Comparison of ENCODE assay signal across 26 cellular contexts in genomic region chrX:49117597-49117996, GRCh38. TPM values are rescaled to one million over a fixed set of nuclear protein-coding genes. Genes with fewer than 3 reads are reported as not detected.
DNase-seq lines count a peak whose midpoint lies in the region; ATAC-seq and TF ChIP-seq lines count a peak whose summit lies in the region.
"Had no signal": no experiment of that assay in that cellular context is flagged by ENCODE, and none has a peak within 500 bp of the region (broad histone marks: within the 10 kb centered on the region; RNA-seq: fewer than 3 reads in every experiment).

No MANE protein-coding gene starts in this region.

- peaks cover 17% of the 10 kb centered on the region for H3K4me1 ChIP-seq in CD4-positive, CD25-positive, alpha-beta regulatory T cell (ENCODE audit: control insufficient read depth, insufficient read depth, low read length, poor library complexity, severe bottlenecking)
- H3K4me1 ChIP-seq: Peyer's patch had no signal

- no peaks in the 10 kb centered on the region for H3K27me3 Mint-ChIP-seq in activated CD4-positive, alpha-beta T cell treated with anti-CD3 and anti-CD28 coated beads, Interleukin-2, amount 10 ng/mL, durations not matched to agents 24 days and 14 days
- H3K27me3 Mint-ChIP-seq in CD4-positive, CD25-positive, alpha-beta regulatory T cell, result no peaks in the 10 kb centered on the region
- H3K27me3 Mint-ChIP-seq in activated B cell treated with CpG ODN at 0.5 μM for 24 hours, result no peaks in the 10 kb centered on the region
- H3K27me3 Mint-ChIP-seq: stimulated activated naive CD8-positive, alpha-beta T cell treated with anti-CD3 and anti-CD28 coated beads, Interleukin-15, amount 100 ng/mL, for 72 hours had no signal

- peaks cover 23% of the 10 kb centered on the region for H3K36me3 ChIP-seq in CD4-positive, CD25-positive, alpha-beta regulatory T cell (ENCODE audit: control insufficient read depth, insufficient read depth, low read length)
- H3K36me3 ChIP-seq: cardiac muscle cell had no signal

- H3K27ac Mint-ChIP-seq in activated CD4-positive, alpha-beta T cell treated with anti-CD3 and anti-CD28 coated beads, Interleukin-2, amount 10 ng/mL, durations not matched to agents 24 days and 14 days, result peak overlapping the region; percentile 78
- H3K27ac Mint-ChIP-seq in CD4-positive, CD25-positive, alpha-beta regulatory T cell, result peak overlapping the region; percentile 80 to 98 (median 91)
- peak overlapping the region; percentile 30 for H3K27ac Mint-ChIP-seq in activated B cell treated with CpG ODN at 0.5 μM for 24 hours

- peak overlapping the region; percentile 88 for H3K4me3 Mint-ChIP-seq in activated CD4-positive, alpha-beta T cell treated with anti-CD3 and anti-CD28 coated beads, Interleukin-2, amount 10 ng/mL, durations not matched to agents 24 days and 14 days
- peak overlapping the region; percentile 87 to 92 (median 89) for H3K4me3 Mint-ChIP-seq in CD4-positive, CD25-positive, alpha-beta regulatory T cell
- no peak overlapping the region for H3K4me3 Mint-ChIP-seq in activated B cell treated with CpG ODN at 0.5 μM for 24 hours
- H3K4me3 Mint-ChIP-seq: CD14-positive monocyte; stimulated activated naive CD8-positive, alpha-beta T cell treated with anti-CD3 and anti-CD28 coated beads, Interleukin-15, amount 100 ng/mL, for 72 hours had no signal

- TF ChIP-seq POLR2A in erythroblast (IDR thresholded peaks at IDR 0.05; ENCODE audit: low read length), result no peak

- DNase-seq in activated CD4-positive, alpha-beta T cell treated with anti-CD3 and anti-CD28 coated beads, Interleukin-2, amount 10 ng/mL, durations not matched to agents 24 days and 14 days, result peak; percentile 57
- DNase-seq in activated CD4-positive, alpha-beta T cell treated with anti-CD3 and anti-CD28 coated beads for 4 hours, result no peak
- DNase-seq in CD4-positive, CD25-positive, alpha-beta regulatory T cell, result peak in 1 of 3 donors; percentile 36
- DNase-seq in activated B cell treated with CpG ODN at 0.5 μM for 24 hours (no peak), erythroblast (lab: John Stamatoyannopoulos, UW) (peak; percentile 49 to 78), H4 (ENCODE audit: low spot score) (no peak), globus pallidus (ENCODE audit: low spot score) (no peak), HuH-7 (ENCODE audit: low spot score) (no peak)
- DNase-seq: activated CD4-positive, alpha-beta T cell treated with anti-CD3 and anti-CD28 coated beads, Interleukin-2, amount 50 U/mL, for 4 hours; effector CD8-positive, alpha-beta T cell; KBM-7; left ventricle myocardium inferior; mesendoderm; NCI-H1092; NCI-H1694; NCI-H774; Peyer's patch; SHP77; stimulated activated naive CD8-positive, alpha-beta T cell treated with anti-CD3 and anti-CD28 coated beads, Interleukin-15, amount 100 ng/mL, for 72 hours; T-helper 9 cell had no signal

- H3K4me1 Mint-ChIP-seq in activated CD4-positive, alpha-beta T cell treated with anti-CD3 and anti-CD28 coated beads, Interleukin-2, amount 10 ng/mL, durations not matched to agents 24 days and 14 days, result peaks cover 24% of the 10 kb centered on the region
- H3K4me1 Mint-ChIP-seq in CD4-positive, CD25-positive, alpha-beta regulatory T cell, result peaks cover 0 to 47% (median 11%) of the 10 kb centered on the region in 4 donors
- H3K4me1 Mint-ChIP-seq in activated B cell treated with CpG ODN at 0.5 μM for 24 hours, result peaks cover 16% of the 10 kb centered on the region

- POLR2A ChIA-PET in activated B cell treated with CpG ODN at 0.5 μM for 24 hours (lab: Charles Lee), result no interaction called here

- H3K9me3 Mint-ChIP-seq in activated CD4-positive, alpha-beta T cell treated with anti-CD3 and anti-CD28 coated beads, Interleukin-2, amount 10 ng/mL, durations not matched to agents 24 days and 14 days, result no peaks in the 10 kb centered on the region
- H3K9me3 Mint-ChIP-seq in CD4-positive, CD25-positive, alpha-beta regulatory T cell, result no peaks in the 10 kb centered on the region
- H3K9me3 Mint-ChIP-seq in activated B cell treated with CpG ODN at 0.5 μM for 24 hours, result no peaks in the 10 kb centered on the region
- H3K9me3 Mint-ChIP-seq: stimulated activated naive CD8-positive, alpha-beta T cell treated with anti-CD3 and anti-CD28 coated beads, Interleukin-15, amount 100 ng/mL, for 72 hours had no signal

- intact Hi-C loops in activated CD4-positive, alpha-beta T cell treated with anti-CD3 and anti-CD28 coated beads, Interleukin-2, amount 10 ng/mL, durations not matched to agents 24 days and 14 days (cut with micrococcal nuclease), result no loop called here
- intact Hi-C loops in activated B cell treated with CpG ODN at 0.5 μM for 24 hours (cut with micrococcal nuclease), result no loop called here

- H3K27ac ChIP-seq in CD4-positive, CD25-positive, alpha-beta regulatory T cell (ENCODE audit: insufficient read depth, low read length, poor library complexity, severe bottlenecking), result peak overlapping the region; percentile 41
- H3K27ac ChIP-seq: cardiac muscle cell, coronary artery, left ventricle myocardium inferior, Peyer's patch, right atrium auricular region, VCaP had no signal

- no peaks in the 10 kb centered on the region for H3K27me3 ChIP-seq in CD4-positive, CD25-positive, alpha-beta regulatory T cell (ENCODE audit: control insufficient read depth, insufficient read depth, low read length)
- H3K27me3 ChIP-seq: cardiac muscle cell, Peyer's patch, right atrium auricular region had no signal

- no peak for TF ChIP-seq CTCF in activated B cell treated with CpG ODN at 0.5 μM for 24 hours (IDR thresholded peaks at IDR 0.05)

- peak overlapping the region; percentile 53 for H3K4me3 ChIP-seq in CD4-positive, CD25-positive, alpha-beta regulatory T cell (ENCODE audit: low read depth, low read length)
- H3K4me3 ChIP-seq: cardiac muscle cell, coronary artery, left ventricle myocardium inferior, Peyer's patch, right atrium auricular region, smooth muscle cell had no signal

- H3K9me3 ChIP-seq in CD4-positive, CD25-positive, alpha-beta regulatory T cell (ENCODE audit: control insufficient read depth in 2 of 2, low read length in 2 of 2), result no peaks in the 10 kb centered on the region
- H3K9me3 ChIP-seq: left ventricle myocardium inferior, Peyer's patch, right atrium auricular region had no signal

- CTCF ChIA-PET in activated B cell treated with CpG ODN at 0.5 μM for 24 hours (lab: Charles Lee), result no interaction called here

- peaks cover 43% of the 10 kb centered on the region for H3K36me3 Mint-ChIP-seq in activated CD4-positive, alpha-beta T cell treated with anti-CD3 and anti-CD28 coated beads, Interleukin-2, amount 10 ng/mL, durations not matched to agents 24 days and 14 days (ENCODE audit: low read depth)
- peaks cover 22% of the 10 kb centered on the region for H3K36me3 Mint-ChIP-seq in CD4-positive, CD25-positive, alpha-beta regulatory T cell
- H3K36me3 Mint-ChIP-seq in activated B cell treated with CpG ODN at 0.5 μM for 24 hours (ENCODE audit: low read depth), result peaks cover 58% of the 10 kb centered on the region

- peak in 1 of 2 donors; percentile 52 for ATAC-seq in CD4-positive, CD25-positive, alpha-beta regulatory T cell (ENCODE audit: low read depth in 2 of 2)
- no peak for ATAC-seq in activated B cell treated with CpG ODN at 0.5 μM for 24 hours (ENCODE audit: low read depth)
- ATAC-seq: stimulated activated naive CD8-positive, alpha-beta T cell treated with anti-CD3 and anti-CD28 coated beads, Interleukin-15, amount 100 ng/mL, for 72 hours had no signal

RNA-seq across cellular contexts. Expression of gene GPKOW, which starts 5.9 kb away (rescaled TPM):
- total RNA-seq in activated CD4-positive, alpha-beta T cell treated with anti-CD3 and anti-CD28 coated beads, Interleukin-2, amount 10 ng/mL, durations not matched to agents 24 days and 14 days, result 24.7 TPM in 2 replicates
- 17.4 TPM for total RNA-seq in CD4-positive, CD25-positive, alpha-beta regulatory T cell
- 10 to 100 TPM; 34.9 to 43.0 (median 37.7) TPM for polyA plus RNA-seq in CD4-positive, CD25-positive, alpha-beta regulatory T cell
- 18.7 and 19.6 TPM in 2 replicates for total RNA-seq in activated B cell treated with CpG ODN at 0.5 μM for 24 hours
- 18.1 and 24.6 TPM in 2 replicates for total RNA-seq in H4 (2014; rRNA removed; shearing (Covaris generic))

RNA-seq across cellular contexts. Expression of gene WDR45, which starts 37.9 kb away (rescaled TPM):
- total RNA-seq in activated CD4-positive, alpha-beta T cell treated with anti-CD3 and anti-CD28 coated beads, Interleukin-2, amount 10 ng/mL, durations not matched to agents 24 days and 14 days, result 38.7 and 40.8 TPM in 2 replicates
- 85.6 TPM for total RNA-seq in CD4-positive, CD25-positive, alpha-beta regulatory T cell
- polyA plus RNA-seq in CD4-positive, CD25-positive, alpha-beta regulatory T cell, result 10 to 100 TPM; 62.8 to 72.1 (median 68.2) TPM
- total RNA-seq in activated B cell treated with CpG ODN at 0.5 μM for 24 hours, result 48.8 and 55.8 TPM in 2 replicates
- 50.0 and 57.6 TPM in 2 replicates for total RNA-seq in H4 (2014; rRNA removed; shearing (Covaris generic))

RNA-seq across cellular contexts. Expression of gene PRAF2, which starts 43.8 kb away (rescaled TPM):
- 12.5 and 15.9 TPM in 2 replicates for total RNA-seq in activated CD4-positive, alpha-beta T cell treated with anti-CD3 and anti-CD28 coated beads, Interleukin-2, amount 10 ng/mL, durations not matched to agents 24 days and 14 days
- 20.4 TPM for total RNA-seq in CD4-positive, CD25-positive, alpha-beta regulatory T cell
- 10 to 100 TPM; 40.6 to 49.4 (median 44.0) TPM for polyA plus RNA-seq in CD4-positive, CD25-positive, alpha-beta regulatory T cell
- 10.6 and 11.6 TPM in 2 replicates for total RNA-seq in activated B cell treated with CpG ODN at 0.5 μM for 24 hours
- 12.5 and 18.2 TPM in 2 replicates for total RNA-seq in H4 (2014; rRNA removed; shearing (Covaris generic))

RNA-seq across cellular contexts. Expression of gene MAGIX, which starts 45.0 kb away (rescaled TPM):
- total RNA-seq in activated CD4-positive, alpha-beta T cell treated with anti-CD3 and anti-CD28 coated beads, Interleukin-2, amount 10 ng/mL, durations not matched to agents 24 days and 14 days, result 0.96 and 1.1 TPM in 2 replicates
- total RNA-seq in CD4-positive, CD25-positive, alpha-beta regulatory T cell, result 0.57 TPM
- 1 to 10 TPM in 1 of 4 donors, under 1 TPM in 3; 0.49 to 1.0 (median 0.62) TPM for polyA plus RNA-seq in CD4-positive, CD25-positive, alpha-beta regulatory T cell
- 1.2 and 1.5 TPM in 2 replicates for total RNA-seq in activated B cell treated with CpG ODN at 0.5 μM for 24 hours
- 0.48 and 2.3 TPM in 2 replicates for total RNA-seq in H4 (2014; rRNA removed; shearing (Covaris generic))

RNA-seq across cellular contexts. Expression of gene PLP2, which starts 54.1 kb away (rescaled TPM):
- 84.4 and 91.4 TPM in 2 replicates for total RNA-seq in activated CD4-positive, alpha-beta T cell treated with anti-CD3 and anti-CD28 coated beads, Interleukin-2, amount 10 ng/mL, durations not matched to agents 24 days and 14 days
- total RNA-seq in CD4-positive, CD25-positive, alpha-beta regulatory T cell, result 141 TPM
- 100 to 1,000 TPM; 222 to 354 (median 242) TPM for polyA plus RNA-seq in CD4-positive, CD25-positive, alpha-beta regulatory T cell
- 97.2 and 111 TPM in 2 replicates for total RNA-seq in activated B cell treated with CpG ODN at 0.5 μM for 24 hours
- 94.5 and 137 TPM in 2 replicates for total RNA-seq in H4 (2014; rRNA removed; shearing (Covaris generic))

Comparison
In these comparisons a context has a peak if more than half of its experiments do, and no peak if none do; other contexts are left out.
1. DNase-seq: peak in activated CD4-positive, alpha-beta T cell treated with anti-CD3 and anti-CD28 coated beads, Interleukin-2, amount 10 ng/mL, durations not matched to agents 24 days and 14 days (single experiment) and erythroblast (2 of 2); none in activated CD4-positive, alpha-beta T cell treated with anti-CD3 and anti-CD28 coated beads for 4 hours (0 of 2), activated B cell treated with CpG ODN at 0.5 μM for 24 hours (single experiment), H4 (single experiment), globus pallidus (single experiment) and HuH-7 (single experiment).
2. H3K27ac Mint-ChIP-seq: peak in every context shown above with its lines; median percentile 91 in CD4-positive, CD25-positive, alpha-beta regulatory T cell; 78 in activated CD4-positive, alpha-beta T cell treated with anti-CD3 and anti-CD28 coated beads, Interleukin-2, amount 10 ng/mL, durations not matched to agents 24 days and 14 days; 30 in activated B cell treated with CpG ODN at 0.5 μM for 24 hours.